In the genomic region with DNA sequence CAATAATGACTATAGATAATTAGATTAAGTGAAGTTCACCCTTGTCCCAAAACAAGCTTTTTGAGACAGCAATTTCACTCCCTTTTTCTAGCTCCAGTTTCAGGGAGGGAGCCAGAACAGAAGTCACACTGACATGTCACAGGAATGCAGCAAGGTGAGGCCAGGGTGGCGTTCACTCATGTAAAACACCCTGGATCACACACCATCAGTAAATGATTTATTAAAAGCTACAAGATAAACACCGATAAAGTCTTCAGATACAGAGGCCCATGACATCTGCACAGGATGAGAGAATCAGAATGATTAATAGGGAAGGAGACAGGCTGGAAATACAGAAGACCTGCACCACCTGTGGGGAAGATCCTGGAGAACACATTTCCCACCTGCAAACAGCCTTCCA, we compare ENCODE assay signal across 21 cellular contexts.
"Had no signal": no experiment of that assay in that cellular context is flagged by ENCODE, and none has a peak within 500 bp of the region (broad histone marks: within the 10 kb centered on the region; RNA-seq: fewer than 3 reads in every experiment).

No MANE protein-coding gene starts in this region.

- FAIRE-seq: endometrium had no signal

- H3K4me1 ChIP-seq: colonic mucosa, psoas muscle, upper lobe of right lung had no signal

- H3K27ac ChIP-seq: colonic mucosa, gastrocnemius medialis, heart right ventricle, left ventricle myocardium inferior, psoas muscle, thoracic aorta, upper lobe of right lung had no signal

- H3K4me2 ChIP-seq: SK-N-SH had no signal

- H3K9me2 ChIP-seq: SK-N-SH had no signal

- H3K27me3 ChIP-seq: colonic mucosa, gastrocnemius medialis, upper lobe of right lung had no signal

- DNase-seq: activated CD4-positive, alpha-beta T cell treated with anti-CD3 and anti-CD28 coated beads, Interleukin-2, amount 10 ng/mL, durations not matched to agents 24 days and 14 days; activated CD8-positive, alpha-beta T cell treated with anti-CD3 and anti-CD28 coated beads for 36 hours; activated naive CD4-positive, alpha-beta T cell treated with anti-CD3 and anti-CD28 coated beads, Interleukin-2, amount 10 ng/mL, durations not matched to agents 7 days and 5 days; activated naive CD8-positive, alpha-beta T cell treated with anti-CD3 and anti-CD28 coated beads, Interleukin-2, amount 50 U/mL, for 24 hours; activated T-cell treated with anti-CD3 and anti-CD28 coated beads, Interleukin-2, amount 50 U/mL, for 1 hour; anterior cingulate cortex; central memory CD4-positive, alpha-beta T cell; colonic mucosa; gastrocnemius medialis; heart right ventricle; left ventricle myocardium inferior; psoas muscle; SK-N-SH; stimulated activated CD4-positive, alpha-beta T cell treated with anti-CD3 and anti-CD28 coated beads, Interleukin-4, amount 100 ng/mL, for 4 hours; T-cell; T1000; upper lobe of right lung had no signal

- H3K9me3 ChIP-seq: colonic mucosa, gastrocnemius medialis, heart right ventricle, left ventricle myocardium inferior, psoas muscle, SK-N-SH, thoracic aorta, upper lobe of right lung had no signal

- H3K4me3 ChIP-seq: colonic mucosa, gastrocnemius medialis, heart right ventricle, left ventricle myocardium inferior, psoas muscle, thoracic aorta, upper lobe of right lung had no signal

- ATAC-seq: activated CD8-positive, alpha-beta T cell treated with anti-CD3 and anti-CD28 coated beads for 36 hours; activated naive CD8-positive, alpha-beta T cell treated with anti-CD3 and anti-CD28 coated beads, Interleukin-2, amount 50 U/mL, for 24 hours; gastrocnemius medialis; heart right ventricle; psoas muscle; sciatic nerve; stimulated activated memory B cell treated with anti-CD40 and anti-IgM and Interleukin-4, amounts not matched to agents 10 μg/mL and 1 μg/mL and 100 μg/mL, for 72 hours; T-cell; upper lobe of right lung had no signal

- H3K36me3 ChIP-seq: colonic mucosa, gastrocnemius medialis, heart right ventricle, left ventricle myocardium inferior, thoracic aorta, upper lobe of right lung had no signal
